ENCODE assay signal across 1 cellular context in genomic region chr2:54419386-54419785, GRCh38.
TF ChIP-seq lines count a peak whose summit lies in the region.

No MANE protein-coding gene starts in this region.

TF ChIP-seq in HepG2, 621 proteins besides CTCF, POLR2A, EP300 and RAD21 (continued from another document):
- TF ChIP-seq ZNF547 (CRISPR knock-in tag; IDR thresholded peaks at IDR 0.05) (no peak), ZNF569 (CRISPR knock-in tag; IDR thresholded peaks at IDR 0.05; ENCODE audit: borderline replicate concordance) (no peak), KDM5A (IDR thresholded peaks at IDR 0.05; ENCODE audit: borderline replicate concordance, low read length) (no peak), BHLHE40 (IDR thresholded peaks at IDR 0.05; ENCODE audit: low read length) (no peak), AHDC1 (CRISPR knock-in tag; IDR thresholded peaks at IDR 0.05; ENCODE audit: borderline replicate concordance) (no peak), DNMT1 (CRISPR knock-in tag; IDR thresholded peaks at IDR 0.05) (no peak), FOXO1 (CRISPR knock-in tag; IDR thresholded peaks at IDR 0.05) (no peak), ZNF780A (CRISPR knock-in tag; IDR thresholded peaks at IDR 0.05) (no peak), ZNF12 (CRISPR knock-in tag; IDR thresholded peaks at IDR 0.05) (no peak), FOXC1 (CRISPR knock-in tag; IDR thresholded peaks at IDR 0.05; ENCODE audit: borderline replicate concordance) (no peak), DR1 (CRISPR knock-in tag; IDR thresholded peaks at IDR 0.05) (no peak), ZFP62 (CRISPR knock-in tag; IDR thresholded peaks at IDR 0.05) (no peak), AHR (CRISPR knock-in tag; IDR thresholded peaks at IDR 0.05) (no peak)
- TF ChIP-seq, protein P1, sequence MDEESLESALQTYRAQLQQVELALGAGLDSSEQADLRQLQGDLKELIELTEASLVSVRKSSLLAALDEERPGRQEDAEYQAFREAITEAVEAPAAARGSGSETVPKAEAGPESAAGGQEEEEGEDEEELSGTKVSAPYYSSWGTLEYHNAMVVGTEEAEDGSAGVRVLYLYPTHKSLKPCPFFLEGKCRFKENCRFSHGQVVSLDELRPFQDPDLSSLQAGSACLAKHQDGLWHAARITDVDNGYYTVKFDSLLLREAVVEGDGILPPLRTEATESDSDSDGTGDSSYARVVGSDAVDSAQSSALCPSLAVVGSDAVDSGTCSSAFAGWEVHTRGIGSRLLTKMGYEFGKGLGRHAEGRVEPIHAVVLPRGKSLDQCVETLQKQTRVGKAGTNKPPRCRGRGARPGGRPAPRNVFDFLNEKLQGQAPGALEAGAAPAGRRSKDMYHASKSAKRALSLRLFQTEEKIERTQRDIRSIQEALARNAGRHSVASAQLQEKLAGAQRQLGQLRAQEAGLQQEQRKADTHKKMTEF (CRISPR knock-in tag; IDR thresholded peaks at IDR 0.05), result no peak
